ENCODE assay signal across 30 cellular contexts in the genomic region with DNA sequence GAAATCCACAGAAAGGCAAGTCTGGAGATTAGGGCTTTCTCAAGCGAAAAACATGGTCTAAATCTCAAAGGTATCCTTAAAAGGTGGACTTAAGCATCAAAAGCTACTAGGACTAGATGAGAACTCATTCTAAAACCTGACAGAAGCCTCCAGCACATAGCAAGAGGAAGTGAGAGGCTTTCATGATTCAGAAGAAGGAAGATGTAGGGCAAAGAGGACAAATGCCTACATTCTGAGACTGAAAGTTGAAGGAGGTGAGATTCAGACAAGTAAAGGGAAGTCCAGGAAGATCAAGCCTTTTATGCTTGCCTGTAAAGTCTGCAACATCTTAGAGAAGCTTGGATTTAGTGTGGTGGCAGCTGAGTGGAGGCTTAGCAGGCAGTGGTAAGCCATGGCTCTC.
DNase-seq lines count a peak whose midpoint lies in the region; ATAC-seq and TF ChIP-seq lines count a peak whose summit lies in the region.
"Had no signal": no experiment of that assay in that cellular context is flagged by ENCODE, and none has a peak within 500 bp of the region (broad histone marks: within the 10 kb centered on the region; RNA-seq: fewer than 3 reads in every experiment).

No MANE protein-coding gene starts in this region.

- no peaks in the 10 kb centered on the region for H3K9me3 Mint-ChIP-seq in activated B cell treated with CpG ODN at 0.5 μM for 24 hours
- H3K9me3 Mint-ChIP-seq in chondrocyte (ENCODE audit: low read depth), result no peaks in the 10 kb centered on the region
- peaks cover 7% of the 10 kb centered on the region for H3K9me3 Mint-ChIP-seq in activated T-cell treated with anti-CD3 and anti-CD28 coated beads, Interleukin-2, amount 50 U/mL, for 24 hours
- H3K9me3 Mint-ChIP-seq: activated CD4-positive, alpha-beta T cell treated with anti-CD3 and anti-CD28 coated beads, Interleukin-2, amount 10 ng/mL, durations not matched to agents 24 days and 14 days; GM23338; mesothelial cell of epicardium; stimulated activated naive CD8-positive, alpha-beta T cell treated with anti-CD3 and anti-CD28 coated beads, Interleukin-15, Interleukin-2, amounts not matched to agents 100 ng/mL and 50 ng/mL, for 24 hours had no signal

- TF ChIP-seq POLR2A in body of pancreas (IDR thresholded peaks at IDR 0.05), result no peak

- H3K79me2 ChIP-seq in smooth muscle cell (ENCODE audit: low read depth), result no peaks in the 10 kb centered on the region

- H3K9ac ChIP-seq in smooth muscle cell (ENCODE audit: low read depth), result no peak overlapping the region

- no peaks in the 10 kb centered on the region for H3K36me3 Mint-ChIP-seq in activated B cell treated with CpG ODN at 0.5 μM for 24 hours (ENCODE audit: low read depth)
- no peaks in the 10 kb centered on the region for H3K36me3 Mint-ChIP-seq in chondrocyte (ENCODE audit: low read depth)
- H3K36me3 Mint-ChIP-seq in activated T-cell treated with anti-CD3 and anti-CD28 coated beads, Interleukin-2, amount 50 U/mL, for 24 hours (ENCODE audit: low read depth), result no peaks in the 10 kb centered on the region
- H3K36me3 Mint-ChIP-seq: activated naive CD8-positive, alpha-beta T cell; mesothelial cell of epicardium; natural killer cell had no signal

- H3K4me2 ChIP-seq in smooth muscle cell, result no peak overlapping the region
- H3K4me2 ChIP-seq: A549, GM23338 had no signal

- H2AFZ ChIP-seq in smooth muscle cell (ENCODE audit: low read depth), result no peak overlapping the region
- H2AFZ ChIP-seq: GM23338 had no signal

- 91% methylated on average over 1 of the region's 1 CpG for WGBS in smooth muscle cell (ENCODE audit: low lambda C conversion rate)
- 43 to 50% methylated on average over 1 of the region's 1 CpG for WGBS in body of pancreas, 2 donors

- H3K9me3 ChIP-seq in smooth muscle cell (replicated peaks; ENCODE audit: low read depth), result no peaks in the 10 kb centered on the region
- no peaks in the 10 kb centered on the region for H3K9me3 ChIP-seq in body of pancreas
- H3K9me3 ChIP-seq: A549, ascending aorta, BE2C, heart right ventricle, tibial artery had no signal

- H3K27me3 Mint-ChIP-seq in activated B cell treated with CpG ODN at 0.5 μM for 24 hours (no peaks in the 10 kb centered on the region), chondrocyte (ENCODE audit: low read depth) (peaks cover 26% of the 10 kb centered on the region)
- H3K27me3 Mint-ChIP-seq in activated T-cell treated with anti-CD3 and anti-CD28 coated beads, Interleukin-2, amount 50 U/mL, for 24 hours, result no peaks in the 10 kb centered on the region
- H3K27me3 Mint-ChIP-seq: activated CD4-positive, alpha-beta T cell treated with anti-CD3 and anti-CD28 coated beads, Interleukin-2, amount 10 ng/mL, durations not matched to agents 24 days and 14 days; activated naive CD8-positive, alpha-beta T cell; central memory CD8-positive, alpha-beta T cell; stimulated activated naive CD8-positive, alpha-beta T cell treated with anti-CD3 and anti-CD28 coated beads, Interleukin-15, Interleukin-2, amounts not matched to agents 100 ng/mL and 50 ng/mL, for 24 hours had no signal

- no peaks in the 10 kb centered on the region for H4K20me1 ChIP-seq in smooth muscle cell (ENCODE audit: low read depth)

- H3F3A ChIP-seq in smooth muscle cell (ENCODE audit: low read depth), result no peaks in the 10 kb centered on the region

- ATAC-seq in GM21447 (IDR thresholded peaks at IDR 0.05; ENCODE audit: unreplicated experiment), result peak; percentile 60
- ATAC-seq in HG03159 (IDR thresholded peaks at IDR 0.05; ENCODE audit: unreplicated experiment), result peak; percentile 62
- peak; percentile 21 for ATAC-seq in activated B cell treated with CpG ODN at 0.5 μM for 24 hours (ENCODE audit: low read depth)
- ATAC-seq in body of pancreas, result no peak
- ATAC-seq: A549, GM23338, heart right ventricle, natural killer cell had no signal

- POLR2A ChIA-PET in activated B cell treated with CpG ODN at 0.5 μM for 24 hours (lab: Charles Lee), result no interaction called here

- H3K4me1 Mint-ChIP-seq in activated B cell treated with CpG ODN at 0.5 μM for 24 hours (peaks cover 9% of the 10 kb centered on the region), chondrocyte (ENCODE audit: low read depth) (peaks cover 15% of the 10 kb centered on the region)
- no peaks in the 10 kb centered on the region for H3K4me1 Mint-ChIP-seq in activated T-cell treated with anti-CD3 and anti-CD28 coated beads, Interleukin-2, amount 50 U/mL, for 24 hours (ENCODE audit: low read depth)
- H3K4me1 Mint-ChIP-seq: activated CD4-positive, alpha-beta T cell treated with anti-CD3 and anti-CD28 coated beads, Interleukin-2, amount 10 ng/mL, durations not matched to agents 24 days and 14 days; central memory CD8-positive, alpha-beta T cell; natural killer cell had no signal

- no peak overlapping the region for H3K4me3 ChIP-seq in GM12864 (ENCODE audit: low read depth, low read length)
- H3K4me3 ChIP-seq in smooth muscle cell, result no peak overlapping the region
- H3K4me3 ChIP-seq in body of pancreas, result no peak overlapping the region
- H3K4me3 ChIP-seq: A549, ascending aorta, dorsolateral prefrontal cortex, GM23338, heart right ventricle, tibial artery had no signal

- H3K4me1 ChIP-seq in smooth muscle cell (ENCODE audit: low read depth), result no peaks in the 10 kb centered on the region
- no peaks in the 10 kb centered on the region for H3K4me1 ChIP-seq in body of pancreas
- H3K4me1 ChIP-seq: A549, BE2C had no signal

- peak; percentile 2 for DNase-seq in GM12864 (ENCODE audit: low read depth)
- DNase-seq in activated B cell treated with CpG ODN at 0.5 μM for 24 hours, result no peak
- DNase-seq in chondrocyte (ENCODE audit: low spot score), result no peak
- DNase-seq in smooth muscle cell (lab: John Stamatoyannopoulos, UW; ENCODE audit: unreplicated experiment), result no peak
- no peak for DNase-seq in activated T-cell treated with anti-CD3 and anti-CD28 coated beads, Interleukin-2, amount 50 U/mL, for 24 hours
- no peak for DNase-seq in body of pancreas
- DNase-seq: activated CD4-positive, alpha-beta T cell treated with anti-CD3 and anti-CD28 coated beads, Interleukin-2, amount 10 ng/mL, durations not matched to agents 24 days and 14 days; BE2C; DMS79 treated with DMSO at 0.1 percent for 48 hours; dorsolateral prefrontal cortex; heart right ventricle; natural killer cell; NCI-H1694 treated with DMSO at 0.1 percent for 48 hours; NCI-H748 treated with DMSO at 0.1 percent for 48 hours; retina; Right ventricle myocardium superior; stimulated activated CD4-positive, alpha-beta T cell treated with anti-CD3 and anti-CD28 coated beads, Interleukin-2, amount 100 ng/mL, for 48 hours; SW 1271; tibial artery had no signal

- H3K27me3 ChIP-seq in smooth muscle cell (ENCODE audit: low read depth), result no peaks in the 10 kb centered on the region
- no peaks in the 10 kb centered on the region for H3K27me3 ChIP-seq in body of pancreas
- H3K27me3 ChIP-seq: ascending aorta, BE2C, dorsolateral prefrontal cortex, heart right ventricle, tibial artery had no signal

- H3K36me3 ChIP-seq in smooth muscle cell (ENCODE audit: low read depth) (no peaks in the 10 kb centered on the region), body of pancreas (replicated peaks in 1 of 2; ENCODE audit: insufficient read depth in 1 of 2, low read depth in 2 of 2) (no peaks in the 10 kb centered on the region)
- H3K36me3 ChIP-seq: ascending aorta, BE2C, heart right ventricle had no signal

- intact Hi-C loops in activated B cell treated with CpG ODN at 0.5 μM for 24 hours (cut with micrococcal nuclease) (no loop called here), body of pancreas (cut with DNase I) (no loop called here)

- CTCF ChIA-PET in activated B cell treated with CpG ODN at 0.5 μM for 24 hours (lab: Charles Lee), result no interaction called here

- no peak overlapping the region for H3K27ac Mint-ChIP-seq in activated B cell treated with CpG ODN at 0.5 μM for 24 hours
- no peak overlapping the region for H3K27ac Mint-ChIP-seq in chondrocyte (ENCODE audit: unreplicated experiment)
- no peak overlapping the region for H3K27ac Mint-ChIP-seq in activated T-cell treated with anti-CD3 and anti-CD28 coated beads, Interleukin-2, amount 50 U/mL, for 24 hours
- H3K27ac Mint-ChIP-seq: activated CD4-positive, alpha-beta T cell treated with anti-CD3 and anti-CD28 coated beads, Interleukin-2, amount 10 ng/mL, durations not matched to agents 24 days and 14 days; activated naive CD8-positive, alpha-beta T cell; activated T-helper 2 cell treated with anti-CD3 and anti-CD28 coated beads, Interferon-gamma antibody, Interleukin-2, Interleukin-4, amounts not matched to agents 10 μg/mL and 5 μg/mL and 100 μg/mL, durations not matched to agents 14 hours and 24 hours and 36 hours; GM23338; mesothelial cell of epicardium; natural killer cell; stimulated activated naive CD8-positive, alpha-beta T cell treated with anti-CD3 and anti-CD28 coated beads, Interleukin-15, Interleukin-2, amounts not matched to agents 100 ng/mL and 50 ng/mL, for 24 hours had no signal

- TF ChIP-seq CTCF in GM12864 (IDR thresholded peaks at IDR 0.05; ENCODE audit: low read depth, low read length, missing control alignments), result no peak
- TF ChIP-seq CTCF in activated B cell treated with CpG ODN at 0.5 μM for 24 hours (IDR thresholded peaks at IDR 0.05), result no peak
- no peak for TF ChIP-seq CTCF in chondrocyte (IDR thresholded peaks at IDR 0.05)
- TF ChIP-seq CTCF in smooth muscle cell (IDR thresholded peaks at IDR 0.05; ENCODE audit: borderline replicate concordance, insufficient read depth, poor library complexity, severe bottlenecking), result no peak
- TF ChIP-seq CTCF in body of pancreas (IDR thresholded peaks at IDR 0.05), result no peak

- H3K27ac ChIP-seq in smooth muscle cell (ENCODE audit: low read depth) (no peak overlapping the region), body of pancreas (no peak overlapping the region)
- H3K27ac ChIP-seq: A549, ascending aorta, dorsolateral prefrontal cortex, epithelial cell of prostate, heart right ventricle, tibial artery had no signal

- H3K4me3 Mint-ChIP-seq in activated B cell treated with CpG ODN at 0.5 μM for 24 hours (no peak overlapping the region), chondrocyte (ENCODE audit: unreplicated experiment) (no peak overlapping the region)
- no peak overlapping the region for H3K4me3 Mint-ChIP-seq in activated T-cell treated with anti-CD3 and anti-CD28 coated beads, Interleukin-2, amount 50 U/mL, for 24 hours
- H3K4me3 Mint-ChIP-seq: activated CD4-positive, alpha-beta T cell treated with anti-CD3 and anti-CD28 coated beads, Interleukin-2, amount 10 ng/mL, durations not matched to agents 24 days and 14 days; activated naive CD8-positive, alpha-beta T cell; central memory CD8-positive, alpha-beta T cell; GM23338; mesothelial cell of epicardium; natural killer cell; stimulated activated naive CD8-positive, alpha-beta T cell treated with anti-CD3 and anti-CD28 coated beads, Interleukin-15, Interleukin-2, amounts not matched to agents 100 ng/mL and 50 ng/mL, for 24 hours had no signal
